In the genomic region with DNA sequence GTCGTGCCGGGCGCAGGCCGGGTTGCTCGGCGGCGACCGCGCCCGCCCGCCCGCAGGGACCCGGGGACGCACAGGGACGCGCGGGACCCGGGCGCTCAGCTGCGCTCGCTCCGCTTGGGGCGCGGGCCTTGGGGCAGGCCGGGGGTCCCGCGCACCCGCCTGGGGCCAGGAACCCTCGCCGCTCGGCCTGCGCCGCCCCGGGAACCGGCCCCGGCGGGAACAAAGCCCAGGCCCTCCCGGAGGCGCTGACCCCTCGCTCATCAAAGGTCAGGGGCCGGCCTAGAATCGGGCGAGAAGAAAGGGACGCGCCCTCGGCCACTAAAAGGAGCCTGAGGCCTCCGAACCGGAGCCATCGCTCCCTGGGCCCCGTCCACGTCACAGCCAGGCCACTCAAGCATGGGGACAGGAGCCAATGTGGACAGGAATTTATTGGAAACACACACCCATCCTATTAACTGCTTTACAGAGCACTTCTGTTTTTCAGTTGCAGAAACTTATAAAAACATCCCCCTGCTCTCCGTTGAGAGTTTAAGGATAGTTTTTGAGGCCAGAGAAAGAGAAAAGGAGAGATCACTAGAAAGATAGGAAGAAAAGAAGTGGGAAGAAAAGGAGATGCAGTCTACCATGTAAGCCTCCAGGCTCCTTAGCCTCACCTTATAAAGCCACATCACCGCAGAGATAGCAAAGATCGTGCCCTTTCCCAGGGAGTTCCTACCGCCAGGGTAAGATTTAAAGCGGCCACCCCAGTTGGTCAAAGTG, we compare ENCODE assay signal across 8 cellular contexts. TPM values are rescaled to one million over a fixed set of nuclear protein-coding genes. Genes with fewer than 3 reads are reported as not detected.
DNase-seq lines count a peak whose midpoint lies in the region; ATAC-seq, FAIRE-seq and TF ChIP-seq lines count a peak whose summit lies in the region.

No MANE protein-coding gene starts in this region.

- H2AK5ac ChIP-seq in mesendoderm (ENCODE audit: low read length) = no peak overlapping the region

- H3K23ac ChIP-seq in mesendoderm (ENCODE audit: low read length) = no peak overlapping the region

- ATAC-seq in aorta (ENCODE audit: low FRiP score) = peak; percentile 20

- H3K36me3 ChIP-seq in HUES64 (ENCODE audit: insufficient read depth, low read length) = no peaks in the 10 kb centered on the region
- H3K36me3 ChIP-seq in mesendoderm (ENCODE audit: control insufficient read depth, insufficient read depth, low read length) = no peaks in the 10 kb centered on the region
- H3K36me3 ChIP-seq in aorta (ENCODE audit: control insufficient read depth in 1 of 2, insufficient read depth in 2 of 2, low read length in 1 of 2) = no peaks in the 10 kb centered on the region

- H4K8ac ChIP-seq in mesendoderm (ENCODE audit: low read depth, low read length) = no peak overlapping the region

- H3K27ac ChIP-seq in HUES64 (ENCODE audit: low read depth, low read length) (no peak overlapping the region), coronary artery (peak overlapping the region; percentile 98 to 99), mesendoderm (ENCODE audit: low read depth, low read length) (peak overlapping the region; percentile 2), aorta (ENCODE audit: low read depth in 1 of 2, low read length in 2 of 2) (peak overlapping the region; percentile 100)

- no peak for TF ChIP-seq CTCF in coronary artery (IDR thresholded peaks at IDR 0.05)

- peak overlapping the region; percentile 3 for H2BK15ac ChIP-seq in mesendoderm (replicated peaks; ENCODE audit: low read depth)

- H3K4me3 ChIP-seq in HUES64 (ENCODE audit: low read length) (peak overlapping the region; percentile 54), coronary artery (peak overlapping the region; percentile 89), mesendoderm (ENCODE audit: low read length) (no peak overlapping the region), aorta (ENCODE audit: low read length in 2 of 2) (peak overlapping the region; percentile 79 to 96)

- peaks cover 97% of the 10 kb centered on the region for H3K27me3 ChIP-seq in HUES64 (ENCODE audit: insufficient read depth, low read length)
- peaks cover 21% of the 10 kb centered on the region for H3K27me3 ChIP-seq in mesendoderm (ENCODE audit: insufficient read depth, low read length, poor library complexity)
- no peaks in the 10 kb centered on the region for H3K27me3 ChIP-seq in aorta (ENCODE audit: control insufficient read depth in 1 of 2, insufficient read depth in 2 of 2, low read length in 1 of 2)

- peak overlapping the region; percentile 59 for H3K56ac ChIP-seq in mesendoderm (ENCODE audit: low read length)

- FAIRE-seq in frontal cortex (lab: Jason Lieb, UNC) = no peak

- H3K79me1 ChIP-seq in mesendoderm (ENCODE audit: low read length) = peaks cover 2% of the 10 kb centered on the region

- peak; percentile 34 for DNase-seq in DMS 273 (lab: John Stamatoyannopoulos, UW; ENCODE audit: unreplicated experiment)
- no peak for DNase-seq in DMS 273 treated with DMSO at 0.1 percent for 48 hours (lab: John Stamatoyannopoulos, UW)
- DNase-seq in coronary artery (ENCODE audit: low spot score) = no peak
- peak; percentile 67 for DNase-seq in mesendoderm
- peak; percentile 74 to 88 for DNase-seq in aorta
- DNase-seq in frontal cortex (ENCODE audit: low spot score in 2 of 2) = no peak
- DNase-seq in stimulated activated naive CD4-positive, alpha-beta T cell (lab: John Stamatoyannopoulos, UW) = no peak

- peak overlapping the region; percentile 34 for H3K4me2 ChIP-seq in mesendoderm (ENCODE audit: low read length)

- H2BK120ac ChIP-seq in mesendoderm (ENCODE audit: low read depth, low read length) = no peak overlapping the region

- intact Hi-C loops in aorta (cut with DNase I) = loop anchor here (5.0 to 10.0 kb wide), 2 partner anchors 216 to 384 kb away; no protein-coding TSS in a partner anchor

- peak overlapping the region; percentile 97 for H3K18ac ChIP-seq in mesendoderm (ENCODE audit: low read length)

- under 1% methylated on average over 56 of the region's 56 CpGs for WGBS in HUES64
- WGBS in mesendoderm (ENCODE audit: extremely low coverage, insufficient coverage, low lambda C conversion rate) = no CpG with 5 or more reads among the region's 56 CpGs
- WGBS in aorta, 2 donors = 2 to 3% methylated on average over 54 to 56 of the region's 56 CpGs

- H3K9ac ChIP-seq in HUES64 (ENCODE audit: low read depth, low read length) (peak overlapping the region; percentile 49), mesendoderm (ENCODE audit: low read length) (peak overlapping the region; percentile 36)

- H3K79me2 ChIP-seq in mesendoderm (ENCODE audit: control insufficient read depth, insufficient read depth, low read length) = peaks cover 4% of the 10 kb centered on the region

- no peak overlapping the region for H4K5ac ChIP-seq in mesendoderm (ENCODE audit: low read length)

- no peaks in the 10 kb centered on the region for H3K9me3 ChIP-seq in HUES64 (ENCODE audit: insufficient read depth, low read depth, low read length)
- no peaks in the 10 kb centered on the region for H3K9me3 ChIP-seq in aorta (ENCODE audit: control insufficient read depth, low read length)

- H3K4ac ChIP-seq in mesendoderm (ENCODE audit: low read depth, low read length) = peak overlapping the region; percentile 75

- H3K4me1 ChIP-seq in HUES64 (ENCODE audit: insufficient read depth, low read length) (peaks cover 73% of the 10 kb centered on the region), mesendoderm (ENCODE audit: control insufficient read depth, low read depth, low read length) (peaks cover 9% of the 10 kb centered on the region), aorta (ENCODE audit: control insufficient read depth in 1 of 2, insufficient read depth in 2 of 2, low read length in 2 of 2) (peaks cover 2 to 5% of the 10 kb centered on the region in 2 donors)

- no peak overlapping the region for H2BK5ac ChIP-seq in mesendoderm (ENCODE audit: low read length)

RNA-seq across cellular contexts. Expression of a gene that starts 0.5 kb away (rescaled TPM):
- 1.3 TPM for polyA plus RNA-seq in HUES64 (2013, experiment 1 of 2)
- 2.5 TPM for polyA plus RNA-seq in HUES64 (2013, experiment 2 of 2)
- polyA plus RNA-seq in mesendoderm (2013, experiment 1 of 2) = 0.86 TPM
- 0.76 TPM for polyA plus RNA-seq in mesendoderm (2013, experiment 2 of 2)
- total RNA-seq in aorta = 10 to 100 TPM; 67.4 to 96.9 TPM
- 1 to 10 TPM; 4.3 to 8.0 TPM for polyA plus RNA-seq in aorta
- total RNA-seq in frontal cortex = 4.9 TPM

Comparison
In these comparisons a context has a peak if more than half of its experiments do, and no peak if none do; other contexts are left out.
1. DNase-seq: peak in DMS 273 (single experiment), mesendoderm (single experiment) and aorta (2 of 2); none in DMS 273 treated with DMSO at 0.1 percent for 48 hours (single experiment), coronary artery (single experiment), frontal cortex (0 of 2) and stimulated activated naive CD4-positive, alpha-beta T cell (0 of 6).
2. RNA of a gene that starts 0.5 kb away (total RNA-seq): 67.4 to 96.9 TPM in aorta; 4.9 TPM in frontal cortex (single experiment); every median in the first group is over 10 times any median in the second.